Comparison of ENCODE assay signal across 1 cellular context in the genomic region with DNA sequence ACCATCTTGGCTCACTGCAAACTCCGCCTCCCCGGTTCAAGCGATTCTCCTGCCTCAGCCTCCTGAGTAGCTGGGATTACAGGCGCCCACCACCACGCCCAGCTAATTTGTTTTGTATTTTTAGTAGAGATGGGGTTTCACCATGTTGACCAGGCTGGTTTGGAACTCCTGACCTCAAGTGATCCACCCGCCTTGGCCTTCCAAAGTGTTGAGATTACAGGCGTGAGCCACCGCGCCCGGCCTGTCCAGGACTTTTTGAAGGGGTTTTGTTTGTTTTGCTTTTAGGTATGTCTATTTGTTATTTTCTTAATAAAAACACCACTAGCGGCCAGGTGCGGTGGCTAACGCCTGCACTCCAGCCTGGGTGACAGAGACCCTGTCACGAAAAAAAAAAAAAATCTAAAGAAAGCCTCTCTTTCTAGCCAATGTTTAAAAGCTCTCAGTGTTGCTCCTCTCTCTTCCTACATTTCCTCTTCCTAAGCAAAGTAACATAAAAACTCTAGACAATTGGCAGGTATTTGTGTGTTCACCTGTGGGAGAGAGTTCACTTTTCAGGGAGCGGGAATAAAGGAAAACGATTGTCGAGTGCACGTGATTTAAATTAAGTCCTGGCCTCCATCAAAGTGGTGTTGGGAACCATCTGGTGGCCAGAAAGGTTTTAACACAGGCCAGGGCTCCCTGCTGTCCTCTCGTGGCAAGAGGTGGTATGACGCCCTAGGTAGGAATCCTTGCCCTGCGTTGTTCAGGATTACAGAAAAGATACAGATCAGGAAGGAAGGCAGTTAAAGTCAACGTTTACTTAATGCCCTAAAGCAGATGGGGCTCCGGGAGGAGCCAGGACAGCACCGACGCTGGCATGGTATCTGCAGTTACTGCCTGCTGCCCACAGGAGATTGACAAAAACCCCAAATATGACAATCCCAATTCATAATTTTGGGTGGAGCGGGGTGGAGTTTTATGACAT.
TF ChIP-seq lines count a peak whose summit lies in the region.

No MANE protein-coding gene starts in this region.

TF ChIP-seq in K562, 482 proteins besides CTCF, POLR2A, EP300 and RAD21 (continued from another document):
- TF ChIP-seq ZBTB26 (CRISPR knock-in tag; IDR thresholded peaks at IDR 0.05) = no peak
- TF ChIP-seq PTRF (tag; IDR thresholded peaks at IDR 0.05) = no peak
- no peak for TF ChIP-seq HNRNPH1 (optimal IDR thresholded peaks at IDR 0.05; ENCODE audit: low read depth, low read length)
- no peak for TF ChIP-seq ZNF76 (CRISPR knock-in tag; IDR thresholded peaks at IDR 0.05; ENCODE audit: borderline replicate concordance)
- TF ChIP-seq FOXK1 (CRISPR knock-in tag; IDR thresholded peaks at IDR 0.05; ENCODE audit: borderline replicate concordance) = no peak
